1 cellular context compared by ENCODE assay signal in the genomic region with DNA sequence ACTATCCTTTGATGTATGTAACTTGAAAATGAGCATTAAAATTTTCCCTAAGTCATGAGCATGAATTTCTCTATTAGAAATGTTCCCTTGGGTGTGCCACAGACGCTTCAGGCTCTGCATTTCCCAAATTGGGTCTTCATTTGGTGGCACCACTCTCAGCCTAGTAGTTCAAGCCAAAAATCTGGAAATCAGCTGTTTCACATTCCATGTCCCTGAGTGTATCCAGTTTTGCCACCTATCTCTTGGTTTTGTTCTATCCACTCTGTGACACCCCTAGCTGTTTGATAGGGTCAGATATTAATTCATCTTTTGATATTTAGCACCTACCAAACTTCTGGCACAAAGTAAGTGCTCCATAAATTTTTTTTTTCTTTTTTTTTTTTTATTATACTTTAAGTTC.
TF ChIP-seq lines count a peak whose summit lies in the region.

No MANE protein-coding gene starts in this region.

TF ChIP-seq in HepG2, 621 proteins besides CTCF, POLR2A, EP300 and RAD21 (continued from another document):
- TF ChIP-seq, protein P1, sequence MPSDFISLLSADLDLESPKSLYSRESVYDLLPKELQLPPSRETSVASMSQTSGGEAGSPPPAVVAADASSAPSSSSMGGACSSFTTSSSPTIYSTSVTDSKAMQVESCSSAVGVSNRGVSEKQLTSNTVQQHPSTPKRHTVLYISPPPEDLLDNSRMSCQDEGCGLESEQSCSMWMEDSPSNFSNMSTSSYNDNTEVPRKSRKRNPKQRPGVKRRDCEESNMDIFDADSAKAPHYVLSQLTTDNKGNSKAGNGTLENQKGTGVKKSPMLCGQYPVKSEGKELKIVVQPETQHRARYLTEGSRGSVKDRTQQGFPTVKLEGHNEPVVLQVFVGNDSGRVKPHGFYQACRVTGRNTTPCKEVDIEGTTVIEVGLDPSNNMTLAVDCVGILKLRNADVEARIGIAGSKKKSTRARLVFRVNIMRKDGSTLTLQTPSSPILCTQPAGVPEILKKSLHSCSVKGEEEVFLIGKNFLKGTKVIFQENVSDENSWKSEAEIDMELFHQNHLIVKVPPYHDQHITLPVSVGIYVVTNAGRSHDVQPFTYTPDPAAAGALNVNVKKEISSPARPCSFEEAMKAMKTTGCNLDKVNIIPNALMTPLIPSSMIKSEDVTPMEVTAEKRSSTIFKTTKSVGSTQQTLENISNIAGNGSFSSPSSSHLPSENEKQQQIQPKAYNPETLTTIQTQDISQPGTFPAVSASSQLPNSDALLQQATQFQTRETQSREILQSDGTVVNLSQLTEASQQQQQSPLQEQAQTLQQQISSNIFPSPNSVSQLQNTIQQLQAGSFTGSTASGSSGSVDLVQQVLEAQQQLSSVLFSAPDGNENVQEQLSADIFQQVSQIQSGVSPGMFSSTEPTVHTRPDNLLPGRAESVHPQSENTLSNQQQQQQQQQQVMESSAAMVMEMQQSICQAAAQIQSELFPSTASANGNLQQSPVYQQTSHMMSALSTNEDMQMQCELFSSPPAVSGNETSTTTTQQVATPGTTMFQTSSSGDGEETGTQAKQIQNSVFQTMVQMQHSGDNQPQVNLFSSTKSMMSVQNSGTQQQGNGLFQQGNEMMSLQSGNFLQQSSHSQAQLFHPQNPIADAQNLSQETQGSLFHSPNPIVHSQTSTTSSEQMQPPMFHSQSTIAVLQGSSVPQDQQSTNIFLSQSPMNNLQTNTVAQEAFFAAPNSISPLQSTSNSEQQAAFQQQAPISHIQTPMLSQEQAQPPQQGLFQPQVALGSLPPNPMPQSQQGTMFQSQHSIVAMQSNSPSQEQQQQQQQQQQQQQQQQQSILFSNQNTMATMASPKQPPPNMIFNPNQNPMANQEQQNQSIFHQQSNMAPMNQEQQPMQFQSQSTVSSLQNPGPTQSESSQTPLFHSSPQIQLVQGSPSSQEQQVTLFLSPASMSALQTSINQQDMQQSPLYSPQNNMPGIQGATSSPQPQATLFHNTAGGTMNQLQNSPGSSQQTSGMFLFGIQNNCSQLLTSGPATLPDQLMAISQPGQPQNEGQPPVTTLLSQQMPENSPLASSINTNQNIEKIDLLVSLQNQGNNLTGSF (CRISPR knock-in tag; IDR thresholded peaks at IDR 0.05) = no peak
- TF ChIP-seq, protein P2, sequence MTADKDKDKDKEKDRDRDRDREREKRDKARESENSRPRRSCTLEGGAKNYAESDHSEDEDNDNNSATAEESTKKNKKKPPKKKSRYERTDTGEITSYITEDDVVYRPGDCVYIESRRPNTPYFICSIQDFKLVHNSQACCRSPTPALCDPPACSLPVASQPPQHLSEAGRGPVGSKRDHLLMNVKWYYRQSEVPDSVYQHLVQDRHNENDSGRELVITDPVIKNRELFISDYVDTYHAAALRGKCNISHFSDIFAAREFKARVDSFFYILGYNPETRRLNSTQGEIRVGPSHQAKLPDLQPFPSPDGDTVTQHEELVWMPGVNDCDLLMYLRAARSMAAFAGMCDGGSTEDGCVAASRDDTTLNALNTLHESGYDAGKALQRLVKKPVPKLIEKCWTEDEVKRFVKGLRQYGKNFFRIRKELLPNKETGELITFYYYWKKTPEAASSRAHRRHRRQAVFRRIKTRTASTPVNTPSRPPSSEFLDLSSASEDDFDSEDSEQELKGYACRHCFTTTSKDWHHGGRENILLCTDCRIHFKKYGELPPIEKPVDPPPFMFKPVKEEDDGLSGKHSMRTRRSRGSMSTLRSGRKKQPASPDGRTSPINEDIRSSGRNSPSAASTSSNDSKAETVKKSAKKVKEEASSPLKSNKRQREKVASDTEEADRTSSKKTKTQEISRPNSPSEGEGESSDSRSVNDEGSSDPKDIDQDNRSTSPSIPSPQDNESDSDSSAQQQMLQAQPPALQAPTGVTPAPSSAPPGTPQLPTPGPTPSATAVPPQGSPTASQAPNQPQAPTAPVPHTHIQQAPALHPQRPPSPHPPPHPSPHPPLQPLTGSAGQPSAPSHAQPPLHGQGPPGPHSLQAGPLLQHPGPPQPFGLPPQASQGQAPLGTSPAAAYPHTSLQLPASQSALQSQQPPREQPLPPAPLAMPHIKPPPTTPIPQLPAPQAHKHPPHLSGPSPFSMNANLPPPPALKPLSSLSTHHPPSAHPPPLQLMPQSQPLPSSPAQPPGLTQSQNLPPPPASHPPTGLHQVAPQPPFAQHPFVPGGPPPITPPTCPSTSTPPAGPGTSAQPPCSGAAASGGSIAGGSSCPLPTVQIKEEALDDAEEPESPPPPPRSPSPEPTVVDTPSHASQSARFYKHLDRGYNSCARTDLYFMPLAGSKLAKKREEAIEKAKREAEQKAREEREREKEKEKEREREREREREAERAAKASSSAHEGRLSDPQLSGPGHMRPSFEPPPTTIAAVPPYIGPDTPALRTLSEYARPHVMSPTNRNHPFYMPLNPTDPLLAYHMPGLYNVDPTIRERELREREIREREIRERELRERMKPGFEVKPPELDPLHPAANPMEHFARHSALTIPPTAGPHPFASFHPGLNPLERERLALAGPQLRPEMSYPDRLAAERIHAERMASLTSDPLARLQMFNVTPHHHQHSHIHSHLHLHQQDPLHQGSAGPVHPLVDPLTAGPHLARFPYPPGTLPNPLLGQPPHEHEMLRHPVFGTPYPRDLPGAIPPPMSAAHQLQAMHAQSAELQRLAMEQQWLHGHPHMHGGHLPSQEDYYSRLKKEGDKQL (CRISPR knock-in tag; IDR thresholded peaks at IDR 0.05; ENCODE audit: low read depth) = no peak
- TF ChIP-seq, protein P3, sequence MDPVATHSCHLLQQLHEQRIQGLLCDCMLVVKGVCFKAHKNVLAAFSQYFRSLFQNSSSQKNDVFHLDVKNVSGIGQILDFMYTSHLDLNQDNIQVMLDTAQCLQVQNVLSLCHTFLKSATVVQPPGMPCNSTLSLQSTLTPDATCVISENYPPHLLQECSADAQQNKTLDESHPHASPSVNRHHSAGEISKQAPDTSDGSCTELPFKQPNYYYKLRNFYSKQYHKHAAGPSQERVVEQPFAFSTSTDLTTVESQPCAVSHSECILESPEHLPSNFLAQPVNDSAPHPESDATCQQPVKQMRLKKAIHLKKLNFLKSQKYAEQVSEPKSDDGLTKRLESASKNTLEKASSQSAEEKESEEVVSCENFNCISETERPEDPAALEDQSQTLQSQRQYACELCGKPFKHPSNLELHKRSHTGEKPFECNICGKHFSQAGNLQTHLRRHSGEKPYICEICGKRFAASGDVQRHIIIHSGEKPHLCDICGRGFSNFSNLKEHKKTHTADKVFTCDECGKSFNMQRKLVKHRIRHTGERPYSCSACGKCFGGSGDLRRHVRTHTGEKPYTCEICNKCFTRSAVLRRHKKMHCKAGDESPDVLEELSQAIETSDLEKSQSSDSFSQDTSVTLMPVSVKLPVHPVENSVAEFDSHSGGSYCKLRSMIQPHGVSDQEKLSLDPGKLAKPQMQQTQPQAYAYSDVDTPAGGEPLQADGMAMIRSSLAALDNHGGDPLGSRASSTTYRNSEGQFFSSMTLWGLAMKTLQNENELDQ (CRISPR knock-in tag; IDR thresholded peaks at IDR 0.05; ENCODE audit: borderline replicate concordance) = no peak
- TF ChIP-seq HOXA3 (CRISPR knock-in tag; IDR thresholded peaks at IDR 0.05) = no peak
